19 cellular contexts compared by ENCODE assay signal in genomic region chr12:20505056-20505455, GRCh38.
A peak's percentile ranks its signal among the peaks of the same experiment; 100 is the strongest.
DNase-seq lines count a peak whose midpoint lies in the region; ATAC-seq and TF ChIP-seq lines count a peak whose summit lies in the region.
"Had no signal": no experiment of that assay in that cellular context is flagged by ENCODE, and none has a peak within 500 bp of the region (broad histone marks: within the 10 kb centered on the region; RNA-seq: fewer than 3 reads in every experiment).

No MANE protein-coding gene starts in this region.

- no peaks in the 10 kb centered on the region for H3K9me3 Mint-ChIP-seq in glutamatergic neuron (ENCODE audit: unreplicated experiment)

- no peak overlapping the region for H3K4me3 Mint-ChIP-seq in glutamatergic neuron (ENCODE audit: unreplicated experiment)
- H3K4me3 Mint-ChIP-seq: CD8-positive, alpha-beta memory T cell had no signal

- no peaks in the 10 kb centered on the region for H3K9me2 ChIP-seq in PC-3 (replicated peaks; ENCODE audit: low read length)

- no peaks in the 10 kb centered on the region for H4K20me1 ChIP-seq in PC-3 (ENCODE audit: low read length)
- H4K20me1 ChIP-seq: BLaER1 treated with 17β-estradiol and CSF1 and Interleukin-3, amounts not matched to agents 10 nM and 100 nM had no signal

- H3K79me2 ChIP-seq in PC-3 (ENCODE audit: low read length): no peaks in the 10 kb centered on the region

- no peaks in the 10 kb centered on the region for H3K27me3 Mint-ChIP-seq in glutamatergic neuron (ENCODE audit: unreplicated experiment)
- H3K27me3 Mint-ChIP-seq: CD8-positive, alpha-beta memory T cell had no signal

- H3K36me3 Mint-ChIP-seq in glutamatergic neuron (ENCODE audit: unreplicated experiment): no peaks in the 10 kb centered on the region
- H3K36me3 Mint-ChIP-seq: CD8-positive, alpha-beta memory T cell had no signal

- H2AFZ ChIP-seq in PC-3 (ENCODE audit: low read length): no peak overlapping the region

- H3K9me3 ChIP-seq in PC-3 (ENCODE audit: low read length): no peaks in the 10 kb centered on the region
- H3K9me3 ChIP-seq in skeletal muscle satellite cell (replicated peaks; ENCODE audit: low read length): no peaks in the 10 kb centered on the region
- no peaks in the 10 kb centered on the region for H3K9me3 ChIP-seq in ascending aorta
- H3K9me3 ChIP-seq: BLaER1 treated with 17β-estradiol and CSF1 and Interleukin-3, amounts not matched to agents 10 nM and 100 nM; Peyer's patch had no signal

- POLR2A ChIA-PET in PC-3 (lab: Charles Lee; ENCODE audit: unreplicated experiment): no interaction called here

- no peak overlapping the region for H3K27ac Mint-ChIP-seq in glutamatergic neuron (ENCODE audit: unreplicated experiment)
- H3K27ac Mint-ChIP-seq: CD8-positive, alpha-beta memory T cell had no signal

- no peak for TF ChIP-seq CTCF in PC-3 (conservative IDR thresholded peaks at IDR 0.05; ENCODE audit: low read depth, low read length)
- TF ChIP-seq CTCF in ascending aorta (IDR thresholded peaks at IDR 0.05): no peak
- no peak for TF ChIP-seq CTCF in glutamatergic neuron (IDR thresholded peaks at IDR 0.05; ENCODE audit: partially characterized antibody, unreplicated experiment)

- ATAC-seq in PC-3 (peak; percentile 45; the same call in 1 of the 2 replicates), GM18868 (IDR thresholded peaks at IDR 0.05; ENCODE audit: unreplicated experiment) (no peak)
- ATAC-seq: Right ventricle myocardium inferior had no signal

- no peaks in the 10 kb centered on the region for H3K4me1 ChIP-seq in PC-3 (ENCODE audit: insufficient read depth, low read length)
- peaks cover 33% of the 10 kb centered on the region for H3K4me1 ChIP-seq in skeletal muscle satellite cell (ENCODE audit: control insufficient read depth, insufficient read depth, low read length)
- H3K4me1 ChIP-seq in ascending aorta: peaks cover 0 to 31% of the 10 kb centered on the region in 2 donors
- H3K4me1 ChIP-seq: Peyer's patch had no signal

- H3K27ac ChIP-seq in PC-3 (ENCODE audit: low read length) (no peak overlapping the region), ascending aorta (no peak overlapping the region)
- H3K27ac ChIP-seq: 22Rv1; BLaER1 treated with 17β-estradiol and CSF1 and Interleukin-3, amounts not matched to agents 10 nM and 100 nM; Peyer's patch had no signal

- DNase-seq in NCI-H1105 treated with DMSO at 0.1 percent for 48 hours (lab: John Stamatoyannopoulos, UW) (peak; percentile 21), NCI-H1105 (lab: John Stamatoyannopoulos, UW) (no peak), HCEC 1CT (peak; percentile 24), PC-3 (peak; percentile 9), ascending aorta (ENCODE audit: low spot score in 2 of 2) (no peak), glutamatergic neuron (no peak)
- DNase-seq: CD8-positive, alpha-beta memory T cell; H7; MM.1S; NCI-H1092; NCI-H1694 treated with DMSO at 0.1 percent for 48 hours; NCI-H2227 treated with DMSO at 0.1 percent for 48 hours; NCI-H510A treated with DMSO at 0.1 percent for 48 hours; Peyer's patch had no signal

- no peaks in the 10 kb centered on the region for H3K36me3 ChIP-seq in PC-3 (ENCODE audit: low read depth, low read length)
- H3K36me3 ChIP-seq in skeletal muscle satellite cell (ENCODE audit: insufficient read depth, low read length): no peaks in the 10 kb centered on the region
- no peaks in the 10 kb centered on the region for H3K36me3 ChIP-seq in ascending aorta
- H3K36me3 ChIP-seq: BLaER1 treated with 17β-estradiol and CSF1 and Interleukin-3, amounts not matched to agents 10 nM and 100 nM; Peyer's patch had no signal

- no peak overlapping the region for H3K4me3 ChIP-seq in PC-3 (ENCODE audit: low read length)
- H3K4me3 ChIP-seq in skeletal muscle satellite cell (ENCODE audit: low read length): no peak overlapping the region
- H3K4me3 ChIP-seq in ascending aorta: no peak overlapping the region
- H3K4me3 ChIP-seq: BLaER1 treated with 17β-estradiol and CSF1 and Interleukin-3, amounts not matched to agents 10 nM and 100 nM; Peyer's patch had no signal

- CTCF ChIA-PET in PC-3 (lab: Charles Lee): no interaction called here

- H3K9ac ChIP-seq in PC-3 (ENCODE audit: low read length): no peak overlapping the region
- H3K9ac ChIP-seq in skeletal muscle satellite cell (ENCODE audit: low read depth, low read length): no peak overlapping the region
- H3K9ac ChIP-seq: BLaER1 treated with 17β-estradiol and CSF1 and Interleukin-3, amounts not matched to agents 10 nM and 100 nM had no signal

- H3K27me3 ChIP-seq in PC-3 (ENCODE audit: low read length): no peaks in the 10 kb centered on the region
- no peaks in the 10 kb centered on the region for H3K27me3 ChIP-seq in skeletal muscle satellite cell (ENCODE audit: control insufficient read depth, insufficient read depth, low read length)
- H3K27me3 ChIP-seq in ascending aorta: no peaks in the 10 kb centered on the region
- H3K27me3 ChIP-seq: BLaER1 treated with 17β-estradiol and CSF1 and Interleukin-3, amounts not matched to agents 10 nM and 100 nM; Peyer's patch had no signal

- no TSS peak for BruUV-seq in PC-3 (replicated peaks; lab: Mats Ljungman, UMichigan)

- peaks cover 3% of the 10 kb centered on the region for H3K4me1 Mint-ChIP-seq in glutamatergic neuron (ENCODE audit: low read depth, unreplicated experiment)
- H3K4me1 Mint-ChIP-seq: CD8-positive, alpha-beta memory T cell had no signal

- no peaks in the 10 kb centered on the region for H3F3A ChIP-seq in PC-3 (ENCODE audit: low read length, unreplicated experiment)

- intact Hi-C loops in PC-3 (cut with micrococcal nuclease): no loop called here
- intact Hi-C loops in ascending aorta (cut with DNase I): no loop called here

- H3K4me2 ChIP-seq in PC-3 (ENCODE audit: low read length) (no peak overlapping the region), skeletal muscle satellite cell (ENCODE audit: low read length) (peak overlapping the region; percentile 6)
- H3K4me2 ChIP-seq: BLaER1 treated with 17β-estradiol and CSF1 and Interleukin-3, amounts not matched to agents 10 nM and 100 nM had no signal

Comparison
In these comparisons a context has a peak if more than half of its experiments do, and no peak if none do; other contexts are left out.
1. DNase-seq: peak in NCI-H1105 treated with DMSO at 0.1 percent for 48 hours (single experiment), HCEC 1CT (single experiment) and PC-3 (single experiment); none in NCI-H1105 (single experiment), ascending aorta (0 of 2) and glutamatergic neuron (single experiment).